1 cellular context compared by ENCODE assay signal in genomic region chr1:156767101-156767878, GRCh38.
A peak's percentile ranks its signal among the peaks of the same experiment; 100 is the strongest.
TF ChIP-seq lines count a peak whose summit lies in the region.

A gene with protein sequence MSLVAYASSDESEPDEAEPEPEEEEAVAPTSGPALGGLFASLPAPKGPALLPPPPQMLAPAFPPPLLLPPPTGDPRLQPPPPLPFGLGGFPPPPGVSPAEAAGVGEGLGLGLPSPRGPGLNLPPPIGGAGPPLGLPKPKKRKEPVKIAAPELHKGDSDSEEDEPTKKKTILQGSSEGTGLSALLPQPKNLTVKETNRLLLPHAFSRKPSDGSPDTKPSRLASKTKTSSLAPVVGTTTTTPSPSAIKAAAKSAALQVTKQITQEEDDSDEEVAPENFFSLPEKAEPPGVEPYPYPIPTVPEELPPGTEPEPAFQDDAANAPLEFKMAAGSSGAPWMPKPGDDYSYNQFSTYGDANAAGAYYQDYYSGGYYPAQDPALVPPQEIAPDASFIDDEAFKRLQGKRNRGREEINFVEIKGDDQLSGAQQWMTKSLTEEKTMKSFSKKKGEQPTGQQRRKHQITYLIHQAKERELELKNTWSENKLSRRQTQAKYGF (plus strand): TSS chr1:156767535. CDS start chr1:156767772, 237 bp downstream.

TF ChIP-seq in K562, 482 proteins besides CTCF, POLR2A, EP300 and RAD21 (continued from another document and continues in another):
- TF ChIP-seq ZBTB11 (CRISPR knock-in tag; IDR thresholded peaks at IDR 0.05) (peak in 1 of 3 experiments; percentile 93; a peak in 2 of 6 replicates), MXD1 (CRISPR knock-in tag; IDR thresholded peaks at IDR 0.05; ENCODE audit: borderline replicate concordance, poor library complexity, severe bottlenecking) (no peak), ZNF586 (CRISPR knock-in tag; conservative IDR thresholded peaks at IDR 0.05) (no peak), ZNF785 (CRISPR knock-in tag; IDR thresholded peaks at IDR 0.05) (no peak), MEF2D (tag; conservative IDR thresholded peaks at IDR 0.05; ENCODE audit: low read depth) (no peak; the same call in none of the 2 replicates), ZNF184 (CRISPR knock-in tag; IDR thresholded peaks at IDR 0.05) (no peak), RFX5 (IDR thresholded peaks at IDR 0.05; ENCODE audit: low read depth, low read length) (no peak), KLF13 (tag; IDR thresholded peaks at IDR 0.05; ENCODE audit: borderline replicate concordance, low read depth) (0 out of 2 replicates have a peak, but pooled peaks have one; percentile 42), ZNF354B (CRISPR knock-in tag; IDR thresholded peaks at IDR 0.05) (no peak), ARNT (IDR thresholded peaks at IDR 0.05) (peak in 1 of 2 experiments; percentile 92; a peak in 2 of 4 replicates), ADNP (tag; IDR thresholded peaks at IDR 0.05) (no peak), ZNF507 (tag; conservative IDR thresholded peaks at IDR 0.05) (no peak), AFF1 (IDR thresholded peaks at IDR 0.05; ENCODE audit: low read depth in 1 of 2, partially characterized antibody in 2 of 2) (peak; percentile 75 to 100), HDGF (IDR thresholded peaks at IDR 0.05) (no peak), ZNF589 (CRISPR knock-in tag; IDR thresholded peaks at IDR 0.05; ENCODE audit: low read depth) (peak; percentile 92; the same call in 1 of the 2 replicates), ZNF282 (CRISPR knock-in tag; IDR thresholded peaks at IDR 0.05) (peak; percentile 87; the same call in 1 of the 2 replicates), MECOM (CRISPR knock-in tag; IDR thresholded peaks at IDR 0.05) (no peak), FOXJ3 (CRISPR knock-in tag; IDR thresholded peaks at IDR 0.05) (no peak), ZNF551 (CRISPR knock-in tag; IDR thresholded peaks at IDR 0.05) (no peak), ETS2 (tag; IDR thresholded peaks at IDR 0.05; ENCODE audit: borderline replicate concordance, poor library complexity, severe bottlenecking) (no peak), DIDO1 (tag; IDR thresholded peaks at IDR 0.05; ENCODE audit: low read depth) (peak; percentile 64), SMAD1 (IDR thresholded peaks at IDR 0.05; ENCODE audit: low read depth, low read length, partially characterized antibody) (no peak), ZNF146 (CRISPR knock-in tag; IDR thresholded peaks at IDR 0.05; ENCODE audit: unreplicated experiment) (peak; percentile 12), CSDE1 (IDR thresholded peaks at IDR 0.05) (no peak), LEF1 (IDR thresholded peaks at IDR 0.05) (no peak), SMARCE1 (IDR thresholded peaks at IDR 0.05) (no peak), ZNF274 (IDR thresholded peaks at IDR 0.05; ENCODE audit: borderline replicate concordance, low read depth, low read length) (no peak), SREBF1 (IDR thresholded peaks at IDR 0.05; ENCODE audit: borderline replicate concordance, low read depth, low read length) (peak; percentile 81; the same call in 1 of the 2 replicates), HLTF (IDR thresholded peaks at IDR 0.05) (peak; percentile 75; the same call in 1 of the 2 replicates), CC2D1A (IDR thresholded peaks at IDR 0.05) (no peak), PYGO2 (tag; IDR thresholded peaks at IDR 0.05) (no peak), ELF2 (CRISPR knock-in tag; IDR thresholded peaks at IDR 0.05) (no peak), DLX4 (CRISPR knock-in tag; IDR thresholded peaks at IDR 0.05) (no peak), XRCC3 (IDR thresholded peaks at IDR 0.05) (no peak), STAT5A (IDR thresholded peaks at IDR 0.05; ENCODE audit: borderline replicate concordance, low read length) (peak; percentile 7; the same call in 1 of the 2 replicates), SRSF1 (IDR thresholded peaks at IDR 0.05; ENCODE audit: low read depth, low read length) (0 out of 2 replicates have a peak, but pooled peaks have one; percentile 32), RBM39 (optimal IDR thresholded peaks at IDR 0.05; ENCODE audit: low read depth, low read length) (no peak), CREB5 (CRISPR knock-in tag; IDR thresholded peaks at IDR 0.05) (no peak), HMG20A (CRISPR knock-in tag; conservative IDR thresholded peaks at IDR 0.05) (no peak), EZH2 (IDR thresholded peaks at IDR 0.05; ENCODE audit: borderline replicate concordance, low read depth, low read length) (no peak), ZBTB49 (CRISPR knock-in tag; IDR thresholded peaks at IDR 0.05; ENCODE audit: borderline replicate concordance) (0 out of 2 replicates have a peak, but pooled peaks have one; percentile 92), TFAM (CRISPR knock-in tag; conservative IDR thresholded peaks at IDR 0.05) (no peak)
- TF ChIP-seq, protein P1, sequence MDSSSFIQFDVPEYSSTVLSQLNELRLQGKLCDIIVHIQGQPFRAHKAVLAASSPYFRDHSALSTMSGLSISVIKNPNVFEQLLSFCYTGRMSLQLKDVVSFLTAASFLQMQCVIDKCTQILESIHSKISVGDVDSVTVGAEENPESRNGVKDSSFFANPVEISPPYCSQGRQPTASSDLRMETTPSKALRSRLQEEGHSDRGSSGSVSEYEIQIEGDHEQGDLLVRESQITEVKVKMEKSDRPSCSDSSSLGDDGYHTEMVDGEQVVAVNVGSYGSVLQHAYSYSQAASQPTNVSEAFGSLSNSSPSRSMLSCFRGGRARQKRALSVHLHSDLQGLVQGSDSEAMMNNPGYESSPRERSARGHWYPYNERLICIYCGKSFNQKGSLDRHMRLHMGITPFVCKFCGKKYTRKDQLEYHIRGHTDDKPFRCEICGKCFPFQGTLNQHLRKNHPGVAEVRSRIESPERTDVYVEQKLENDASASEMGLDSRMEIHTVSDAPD (CRISPR knock-in tag; IDR thresholded peaks at IDR 0.05): no peak
- TF ChIP-seq, protein P2, sequence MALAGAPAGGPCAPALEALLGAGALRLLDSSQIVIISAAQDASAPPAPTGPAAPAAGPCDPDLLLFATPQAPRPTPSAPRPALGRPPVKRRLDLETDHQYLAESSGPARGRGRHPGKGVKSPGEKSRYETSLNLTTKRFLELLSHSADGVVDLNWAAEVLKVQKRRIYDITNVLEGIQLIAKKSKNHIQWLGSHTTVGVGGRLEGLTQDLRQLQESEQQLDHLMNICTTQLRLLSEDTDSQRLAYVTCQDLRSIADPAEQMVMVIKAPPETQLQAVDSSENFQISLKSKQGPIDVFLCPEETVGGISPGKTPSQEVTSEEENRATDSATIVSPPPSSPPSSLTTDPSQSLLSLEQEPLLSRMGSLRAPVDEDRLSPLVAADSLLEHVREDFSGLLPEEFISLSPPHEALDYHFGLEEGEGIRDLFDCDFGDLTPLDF (CRISPR knock-in tag; IDR thresholded peaks at IDR 0.05): 0 out of 2 replicates have a peak, but pooled peaks have one; percentile 59
- TF ChIP-seq, protein P3, sequence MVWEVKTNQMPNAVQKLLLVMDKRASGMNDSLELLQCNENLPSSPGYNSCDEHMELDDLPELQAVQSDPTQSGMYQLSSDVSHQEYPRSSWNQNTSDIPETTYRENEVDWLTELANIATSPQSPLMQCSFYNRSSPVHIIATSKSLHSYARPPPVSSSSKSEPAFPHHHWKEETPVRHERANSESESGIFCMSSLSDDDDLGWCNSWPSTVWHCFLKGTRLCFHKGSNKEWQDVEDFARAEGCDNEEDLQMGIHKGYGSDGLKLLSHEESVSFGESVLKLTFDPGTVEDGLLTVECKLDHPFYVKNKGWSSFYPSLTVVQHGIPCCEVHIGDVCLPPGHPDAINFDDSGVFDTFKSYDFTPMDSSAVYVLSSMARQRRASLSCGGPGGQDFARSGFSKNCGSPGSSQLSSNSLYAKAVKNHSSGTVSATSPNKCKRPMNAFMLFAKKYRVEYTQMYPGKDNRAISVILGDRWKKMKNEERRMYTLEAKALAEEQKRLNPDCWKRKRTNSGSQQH (CRISPR knock-in tag; IDR thresholded peaks at IDR 0.05): no peak
- TF ChIP-seq, protein P4, sequence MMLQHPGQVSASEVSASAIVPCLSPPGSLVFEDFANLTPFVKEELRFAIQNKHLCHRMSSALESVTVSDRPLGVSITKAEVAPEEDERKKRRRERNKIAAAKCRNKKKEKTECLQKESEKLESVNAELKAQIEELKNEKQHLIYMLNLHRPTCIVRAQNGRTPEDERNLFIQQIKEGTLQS (IDR thresholded peaks at IDR 0.05): peak; percentile 49; the same call in 1 of the 2 replicates
- TF ChIP-seq, protein P4 (CRISPR knock-in tag; conservative IDR thresholded peaks at IDR 0.05): peak; percentile 54; the same call in 1 of the 2 replicates
